ENCODE assay signal across 8 cellular contexts in genomic region chr1:63615809-63616420, GRCh38. TPM values are rescaled to one million over a fixed set of nuclear protein-coding genes. Genes with fewer than 3 reads are reported as not detected.
DNase-seq lines count a peak whose midpoint lies in the region; ATAC-seq and TF ChIP-seq lines count a peak whose summit lies in the region.

No MANE protein-coding gene starts in this region.

- DNase-seq in COR-L47 (lab: John Stamatoyannopoulos, UW) (peak; percentile 49), MM.1S (peak; percentile 68), SK-N-MC (ENCODE audit: low read depth, low spot score) (peak; percentile 70), glutamatergic neuron (peak; percentile 43), renal cortical epithelial cell (ENCODE audit: low read depth) (peak; percentile 71)
- peak; percentile 29 for DNase-seq in activated naive CD4-positive, alpha-beta T cell treated with anti-CD3 and anti-CD28 coated beads, Interleukin-2, amount 50 U/mL, for 16 hours

- no peaks in the 10 kb centered on the region for H3K9me3 ChIP-seq in MM.1S (replicated peaks; ENCODE audit: insufficient read depth, low read length)
- H3K9me3 ChIP-seq in SK-N-MC (ENCODE audit: low read depth, low read length): no peaks in the 10 kb centered on the region

- H3K27me3 ChIP-seq in MM.1S (replicated peaks; ENCODE audit: insufficient read depth, low read length): no peaks in the 10 kb centered on the region

- H3K27me3 Mint-ChIP-seq in glutamatergic neuron (ENCODE audit: unreplicated experiment): no peaks in the 10 kb centered on the region

- TF ChIP-seq CTCF in MM.1S (IDR thresholded peaks at IDR 0.05; ENCODE audit: low read length): peak; percentile 70
- TF ChIP-seq CTCF in glutamatergic neuron (IDR thresholded peaks at IDR 0.05; ENCODE audit: partially characterized antibody, unreplicated experiment): peak; percentile 97

- H3K9me2 ChIP-seq in MM.1S (replicated peaks; ENCODE audit: insufficient read depth, low read length): no peaks in the 10 kb centered on the region

- H3K79me2 ChIP-seq in MM.1S (ENCODE audit: low read length): no peaks in the 10 kb centered on the region

- H3K9ac ChIP-seq in MM.1S (ENCODE audit: low read length) (no peak overlapping the region), SK-N-MC (ENCODE audit: insufficient read length) (no peak overlapping the region)

- H3K36me3 ChIP-seq in MM.1S (replicated peaks; ENCODE audit: insufficient read depth, low read length): no peaks in the 10 kb centered on the region
- no peaks in the 10 kb centered on the region for H3K36me3 ChIP-seq in SK-N-MC (ENCODE audit: insufficient read depth, low read length)

- H3K4me3 Mint-ChIP-seq in glutamatergic neuron (ENCODE audit: unreplicated experiment): no peak overlapping the region

- H2AFZ ChIP-seq in MM.1S (ENCODE audit: low read length): no peak overlapping the region

- H3K4me2 ChIP-seq in MM.1S (ENCODE audit: low read depth, low read length): no peak overlapping the region

- ATAC-seq in GM21367 (IDR thresholded peaks at IDR 0.05; ENCODE audit: unreplicated experiment) (peak; percentile 58), GM19467 (IDR thresholded peaks at IDR 0.05; ENCODE audit: unreplicated experiment) (no peak)

- H3K4me3 ChIP-seq in MM.1S (ENCODE audit: low read length) (no peak overlapping the region), SK-N-MC (no peak overlapping the region)

- no peaks in the 10 kb centered on the region for H4K20me1 ChIP-seq in MM.1S (ENCODE audit: insufficient read depth, low read length)

- no peaks in the 10 kb centered on the region for H3K9me3 Mint-ChIP-seq in glutamatergic neuron (ENCODE audit: unreplicated experiment)

- no peaks in the 10 kb centered on the region for H3F3A ChIP-seq in MM.1S (ENCODE audit: insufficient read depth, low read length)

- peaks cover 18% of the 10 kb centered on the region for H3K4me1 Mint-ChIP-seq in glutamatergic neuron (ENCODE audit: low read depth, unreplicated experiment)

- no peaks in the 10 kb centered on the region for H3K4me1 ChIP-seq in MM.1S (ENCODE audit: low read length)

- H3K36me3 Mint-ChIP-seq in glutamatergic neuron (ENCODE audit: unreplicated experiment): no peaks in the 10 kb centered on the region

- H3K27ac ChIP-seq in MM.1S (ENCODE audit: low read length) (no peak overlapping the region), SK-N-MC (no peak overlapping the region)

- peak overlapping the region; percentile 49 for H3K27ac Mint-ChIP-seq in glutamatergic neuron (ENCODE audit: unreplicated experiment)

RNA-seq across cellular contexts. Expression of gene PGM1, which starts 22.7 kb away (rescaled TPM):
- total RNA-seq in glutamatergic neuron (ENCODE audit: unreplicated experiment): 3.6 TPM
- total RNA-seq in renal cortical epithelial cell: 99.7 and 152 TPM in 2 replicates

Comparison
In these comparisons a context has a peak if more than half of its experiments do, and no peak if none do; other contexts are left out.
1. RNA of gene PGM1, which starts 22.7 kb away (total RNA-seq): 99.7 to 152 TPM in renal cortical epithelial cell; 3.6 TPM in glutamatergic neuron (single experiment); every median in the first group is over 10 times any median in the second.
2. Peak in every context shown above with its lines, with median percentiles within 50 percentile points of each other: DNase-seq.